In genomic region chr4:118026806-118027205, GRCh38 we compare ENCODE assay signal across 31 cellular contexts. TPM values are rescaled to one million over a fixed set of nuclear protein-coding genes. Genes with fewer than 3 reads are reported as not detected.
"Had no signal": no experiment of that assay in that cellular context is flagged by ENCODE, and none has a peak within 500 bp of the region (broad histone marks: within the 10 kb centered on the region; RNA-seq: fewer than 3 reads in every experiment).

No MANE protein-coding gene starts in this region.

- FAIRE-seq: endometrium had no signal

- H3K9me3 ChIP-seq: colonic mucosa, esophagus squamous epithelium, gastrocnemius medialis, heart left ventricle, left ventricle myocardium inferior, lower lobe of right lung, mucosa of descending colon had no signal

- ATAC-seq: effector memory CD8-positive, alpha-beta T cell; esophagus mucosa; gastrocnemius medialis; heart left ventricle; left colon; left lobe of liver; lower lobe of right lung; mucosa of descending colon had no signal

- H3K4me1 ChIP-seq: colonic mucosa, esophagus squamous epithelium, gastrocnemius medialis, heart left ventricle, left ventricle myocardium inferior, lower lobe of right lung had no signal

- H3K79me2 ChIP-seq: hepatocyte had no signal

- H3K27me3 ChIP-seq: colonic mucosa had no signal

- H3K36me3 ChIP-seq: colonic mucosa, esophagus squamous epithelium, gastrocnemius medialis, heart left ventricle, left ventricle myocardium inferior, lower lobe of right lung had no signal

- H3K27ac ChIP-seq: colonic mucosa, epithelial cell of prostate, esophagus squamous epithelium, gastrocnemius medialis, heart left ventricle, hepatocyte, left ventricle myocardium inferior, lower lobe of right lung had no signal

- H3K4me3 ChIP-seq: colonic mucosa, esophagus squamous epithelium, gastrocnemius medialis, heart left ventricle, hepatocyte, left ventricle myocardium inferior, lower lobe of right lung, mucosa of descending colon had no signal

- DNase-seq: colonic mucosa; cortex of kidney; effector CD8-positive, alpha-beta T cell; effector memory CD8-positive, alpha-beta T cell; endodermal cell; erythroblast; esophagus squamous epithelium; foreskin fibroblast; foreskin melanocyte; gastrocnemius medialis; heart left ventricle; hypothalamus; immature natural killer cell; islet precursor cell; kidney; kidney glomerular epithelial cell; left colon; left ventricle myocardium inferior; lower lobe of right lung; mesenchymal stem cell; mucosa of descending colon; naive B cell had no signal

- H3K4me2 ChIP-seq: hepatocyte had no signal

- H2AFZ ChIP-seq: hepatocyte had no signal

RNA-seq across cellular contexts. Expression of gene NDST3, which starts 7.5 kb away (rescaled TPM):
- total RNA-seq: colonic mucosa, esophagus mucosa, glomerular endothelial cell, left ventricle myocardium inferior, lung microvascular endothelial cell, mesenteric fat pad, myocyte had no signal
- polyA plus RNA-seq: heart left ventricle, immature natural killer cell had no signal
